8 cellular contexts compared by ENCODE assay signal in the genomic region with DNA sequence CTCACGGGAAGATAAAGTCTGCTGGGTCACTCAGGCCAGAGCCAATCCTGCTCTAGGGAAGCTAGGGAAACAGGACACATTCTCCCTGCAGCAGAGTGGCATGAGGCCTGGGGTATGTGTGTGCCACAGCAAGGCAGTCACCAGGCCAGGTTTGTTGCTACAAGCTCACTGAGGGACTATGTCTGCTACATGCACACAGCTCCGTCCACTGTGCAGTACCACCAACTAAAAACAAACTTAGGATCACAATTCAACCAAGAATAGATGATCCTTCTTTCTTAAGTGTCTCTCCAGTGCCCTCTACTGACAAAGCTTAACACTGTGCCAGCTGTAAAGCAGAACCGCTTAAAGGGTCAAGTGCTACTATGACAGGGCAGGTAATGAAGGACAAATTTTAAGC.
DNase-seq lines count a peak whose midpoint lies in the region; ATAC-seq and TF ChIP-seq lines count a peak whose summit lies in the region.

No MANE protein-coding gene starts in this region.

- TF ChIP-seq CTCF in BE2C (IDR thresholded peaks at IDR 0.05; ENCODE audit: low read depth, low read length) (peak; percentile 85), body of pancreas (IDR thresholded peaks at IDR 0.05) (peak in 5 of 7 experiments; percentile 20 to 40 (median 35))

- ATAC-seq in GM18858 (IDR thresholded peaks at IDR 0.05; ENCODE audit: unreplicated experiment) (peak; percentile 91), HG03139 (IDR thresholded peaks at IDR 0.05; ENCODE audit: unreplicated experiment) (peak; percentile 84), body of pancreas (peak; percentile 50), GM19397 (IDR thresholded peaks at IDR 0.05; ENCODE audit: unreplicated experiment) (no peak), GM19463 (IDR thresholded peaks at IDR 0.05; ENCODE audit: unreplicated experiment) (no peak)

- intact Hi-C loops in body of pancreas (cut with DNase I): no loop called here

- no peaks in the 10 kb centered on the region for H3K79me2 ChIP-seq in mesendoderm (ENCODE audit: control insufficient read depth, insufficient read depth, low read length)

- no peak overlapping the region for H2BK5ac ChIP-seq in mesendoderm (ENCODE audit: low read length)

- no peak overlapping the region for H3K23ac ChIP-seq in mesendoderm (ENCODE audit: low read length)

- H3K27me3 ChIP-seq in BE2C (no peaks in the 10 kb centered on the region), body of pancreas (no peaks in the 10 kb centered on the region), mesendoderm (ENCODE audit: insufficient read depth, low read length, poor library complexity) (no peaks in the 10 kb centered on the region)

- DNase-seq in BE2C (peak; percentile 25), OCI-M2 (lab: John Stamatoyannopoulos, UW; ENCODE audit: unreplicated experiment) (peak; percentile 37), body of pancreas (peak in 1 of 4 donors; percentile 9), mesendoderm (peak; percentile 72)

- no peak overlapping the region for H3K4me2 ChIP-seq in mesendoderm (ENCODE audit: low read length)

- H3K27ac ChIP-seq in body of pancreas (no peak overlapping the region), mesendoderm (ENCODE audit: low read depth, low read length) (no peak overlapping the region)

- no peak for TF ChIP-seq POLR2A in body of pancreas (IDR thresholded peaks at IDR 0.05)

- H3K56ac ChIP-seq in mesendoderm (ENCODE audit: low read length): no peak overlapping the region

- H4K5ac ChIP-seq in mesendoderm (ENCODE audit: low read length): no peak overlapping the region

- H3K4ac ChIP-seq in mesendoderm (ENCODE audit: low read depth, low read length): no peak overlapping the region

- no peaks in the 10 kb centered on the region; the same call in 1 of the 2 replicates for H3K4me1 ChIP-seq in BE2C
- peaks cover 7% of the 10 kb centered on the region for H3K4me1 ChIP-seq in body of pancreas
- no peaks in the 10 kb centered on the region for H3K4me1 ChIP-seq in mesendoderm (ENCODE audit: control insufficient read depth, low read depth, low read length)

- H3K36me3 ChIP-seq in BE2C (no peaks in the 10 kb centered on the region), body of pancreas (replicated peaks in 1 of 2; ENCODE audit: insufficient read depth in 1 of 2, low read depth in 2 of 2) (no peaks in the 10 kb centered on the region), mesendoderm (ENCODE audit: control insufficient read depth, insufficient read depth, low read length) (no peaks in the 10 kb centered on the region)

- H3K9ac ChIP-seq in mesendoderm (ENCODE audit: low read length): no peak overlapping the region

- no peak overlapping the region for H2AK5ac ChIP-seq in mesendoderm (ENCODE audit: low read length)

- WGBS in body of pancreas, 2 donors: 93 to 97% methylated on average over 3 of the region's 3 CpGs
- WGBS in mesendoderm (ENCODE audit: extremely low coverage, insufficient coverage, low lambda C conversion rate): no CpG with 5 or more reads among the region's 3 CpGs

- H3K9me3 ChIP-seq in BE2C (no peaks in the 10 kb centered on the region), body of pancreas (no peaks in the 10 kb centered on the region)

- H3K18ac ChIP-seq in mesendoderm (ENCODE audit: low read length): no peak overlapping the region

- H2BK15ac ChIP-seq in mesendoderm (replicated peaks; ENCODE audit: low read depth): no peak overlapping the region

- H3K79me1 ChIP-seq in mesendoderm (ENCODE audit: low read length): peaks cover 4% of the 10 kb centered on the region

- no peak overlapping the region for H3K4me3 ChIP-seq in BE2C (ENCODE audit: low read depth, low read length)
- H3K4me3 ChIP-seq in body of pancreas: no peak overlapping the region
- H3K4me3 ChIP-seq in mesendoderm (ENCODE audit: low read length): no peak overlapping the region

- H2BK120ac ChIP-seq in mesendoderm (ENCODE audit: low read depth, low read length): no peak overlapping the region

- no peak overlapping the region for H4K8ac ChIP-seq in mesendoderm (ENCODE audit: low read depth, low read length)

Comparison
In these comparisons a context has a peak if more than half of its experiments do, and no peak if none do; other contexts are left out.
1. ATAC-seq: peak in GM18858 (single experiment), HG03139 (single experiment) and body of pancreas (single experiment); none in GM19397 (single experiment) and GM19463 (single experiment).